In genomic region chr2:166246901-166247300, GRCh38 we compare ENCODE assay signal across 14 cellular contexts.
DNase-seq lines count a peak whose midpoint lies in the region; TF ChIP-seq lines count a peak whose summit lies in the region.
"Had no signal": no experiment of that assay in that cellular context is flagged by ENCODE, and none has a peak within 500 bp of the region (broad histone marks: within the 10 kb centered on the region; RNA-seq: fewer than 3 reads in every experiment).

No MANE protein-coding gene starts in this region.

- no peak overlapping the region for H3K9ac ChIP-seq in adipocyte (ENCODE audit: low read length)
- H3K9ac ChIP-seq: BLaER1 treated with 17β-estradiol and CSF1 and Interleukin-3, amounts not matched to agents 10 nM and 100 nM had no signal

- H3K4me1 ChIP-seq in adipocyte (ENCODE audit: control insufficient read depth, insufficient read depth, low read length), result no peaks in the 10 kb centered on the region
- H3K4me1 ChIP-seq: BLaER1 treated with 17β-estradiol and CSF1 and Interleukin-3, amounts not matched to agents 10 nM and 100 nM had no signal

- H3K4me3 ChIP-seq in adipocyte (ENCODE audit: low read length) (no peak overlapping the region), fibroblast of villous mesenchyme (ENCODE audit: low read depth, low read length) (no peak overlapping the region)
- H3K4me3 ChIP-seq: BLaER1 treated with 17β-estradiol and CSF1 and Interleukin-3, amounts not matched to agents 10 nM and 100 nM; GM23338 had no signal

- H3K9me3 ChIP-seq in adipocyte (ENCODE audit: control insufficient read depth, low read length), result no peaks in the 10 kb centered on the region
- H3K9me3 ChIP-seq: BLaER1 treated with 17β-estradiol and CSF1 and Interleukin-3, amounts not matched to agents 10 nM and 100 nM had no signal

- no peaks in the 10 kb centered on the region for H3K27me3 ChIP-seq in adipocyte (replicated peaks; ENCODE audit: control insufficient read depth, insufficient read depth, low read length)
- H3K27me3 ChIP-seq: BLaER1 treated with 17β-estradiol and CSF1 and Interleukin-3, amounts not matched to agents 10 nM and 100 nM had no signal

- peak; percentile 2 for DNase-seq in GM03348 (ENCODE audit: low spot score)
- peak; percentile 31 for DNase-seq in OCI-M1 (lab: John Stamatoyannopoulos, UW)
- peak; percentile 55 for DNase-seq in adipocyte (ENCODE audit: low read depth)
- DNase-seq in fibroblast of villous mesenchyme (ENCODE audit: low read depth), result peak; percentile 54
- DNase-seq in NOMO-1 treated with dmso at 0.1 percent for 144 hours (lab: John Stamatoyannopoulos, UW; ENCODE audit: unreplicated experiment), result no peak
- DNase-seq in SKM-1 (lab: John Stamatoyannopoulos, UW; ENCODE audit: unreplicated experiment), result no peak
- DNase-seq in activated effector memory CD4-positive, alpha-beta T cell treated with Interleukin-2 at 50 U/mL for 16 hours, result no peak
- DNase-seq: 8988T; CD4-positive, CD25-positive, alpha-beta regulatory T cell; DMS53; GF-D8; H7 had no signal

- no peak for TF ChIP-seq CTCF in fibroblast of villous mesenchyme (IDR thresholded peaks at IDR 0.05; ENCODE audit: insufficient read depth, low read depth, low read length)

- H3K36me3 ChIP-seq in adipocyte (ENCODE audit: control insufficient read depth, insufficient read depth, low read length, severe bottlenecking), result no peaks in the 10 kb centered on the region
- H3K36me3 ChIP-seq: BLaER1 treated with 17β-estradiol and CSF1 and Interleukin-3, amounts not matched to agents 10 nM and 100 nM had no signal

Comparison
In these comparisons a context has a peak if more than half of its experiments do, and no peak if none do; other contexts are left out.
1. DNase-seq: peak in GM03348 (single experiment), OCI-M1 (single experiment), adipocyte (single experiment) and fibroblast of villous mesenchyme (single experiment); none in NOMO-1 treated with dmso at 0.1 percent for 144 hours (single experiment), SKM-1 (single experiment) and activated effector memory CD4-positive, alpha-beta T cell treated with Interleukin-2 at 50 U/mL for 16 hours (single experiment).